Comparison of ENCODE assay signal across 9 cellular contexts in genomic region chr16:69859105-69859969, GRCh38.
DNase-seq lines count a peak whose midpoint lies in the region; ATAC-seq and TF ChIP-seq lines count a peak whose summit lies in the region.
"Had no signal": no experiment of that assay in that cellular context is flagged by ENCODE, and none has a peak within 500 bp of the region (broad histone marks: within the 10 kb centered on the region; RNA-seq: fewer than 3 reads in every experiment).

No MANE protein-coding gene starts in this region.

- peak; percentile 47 for DNase-seq in NCI-H460 (ENCODE audit: extremely low read depth, low read depth)
- DNase-seq in foreskin keratinocyte: no peak
- DNase-seq in progenitor cell of endocrine pancreas (ENCODE audit: low spot score, unreplicated experiment): no peak
- no peak for DNase-seq in CD14-positive monocyte (ENCODE audit: low spot score)
- no peak for DNase-seq in activated gamma-delta T cell treated with Interleukin-2 at 50 U/mL for 16 hours
- DNase-seq: Kasumi-1 had no signal

- H3K36me3 Mint-ChIP-seq in progenitor cell of endocrine pancreas (ENCODE audit: insufficient read depth): peaks cover 5% of the 10 kb centered on the region
- H3K36me3 Mint-ChIP-seq in CD14-positive monocyte: peaks cover 43 to 77% of the 10 kb centered on the region in 2 donors

- ATAC-seq in foreskin keratinocyte (peak; percentile 43), GM18520 (IDR thresholded peaks at IDR 0.05; ENCODE audit: unreplicated experiment) (no peak), HG03432 (IDR thresholded peaks at IDR 0.05; ENCODE audit: unreplicated experiment) (no peak)

- H3K4me3 Mint-ChIP-seq in progenitor cell of endocrine pancreas (ENCODE audit: low read depth) (no peak overlapping the region), CD14-positive monocyte (no peak overlapping the region)

- H3K27me3 Mint-ChIP-seq in progenitor cell of endocrine pancreas (no peaks in the 10 kb centered on the region), CD14-positive monocyte (ENCODE audit: low read depth in 3 of 3) (peaks cover 0 to 1% (median 0%) of the 10 kb centered on the region in 3 donors)

- H3K4me1 Mint-ChIP-seq in progenitor cell of endocrine pancreas (ENCODE audit: low read depth): peaks cover 11% of the 10 kb centered on the region
- H3K4me1 Mint-ChIP-seq in CD14-positive monocyte: peaks cover 7% of the 10 kb centered on the region

- intact Hi-C loops in CD14-positive monocyte (cut with micrococcal nuclease): no loop called here

- no peaks in the 10 kb centered on the region for H3K27me3 ChIP-seq in foreskin keratinocyte

- peak; percentile 24 for TF ChIP-seq CTCF in GM12873 (IDR thresholded peaks at IDR 0.05; ENCODE audit: insufficient read depth, low read depth, low read length, missing control alignments)
- TF ChIP-seq CTCF in foreskin keratinocyte (conservative IDR thresholded peaks at IDR 0.05): peak; percentile 50
- TF ChIP-seq CTCF in progenitor cell of endocrine pancreas (IDR thresholded peaks at IDR 0.05; ENCODE audit: unreplicated experiment): peak; percentile 20
- TF ChIP-seq CTCF in CD14-positive monocyte (IDR thresholded peaks at IDR 0.05): no peak

- H3K27ac Mint-ChIP-seq in progenitor cell of endocrine pancreas (peak overlapping the region; percentile 78), CD14-positive monocyte (no peak overlapping the region)

- no peak overlapping the region for H3K27ac ChIP-seq in foreskin keratinocyte

- H3K4me1 ChIP-seq in foreskin keratinocyte: no peaks in the 10 kb centered on the region

- H3K9me3 Mint-ChIP-seq in progenitor cell of endocrine pancreas (ENCODE audit: low read depth): no peaks in the 10 kb centered on the region
- H3K9me3 Mint-ChIP-seq in CD14-positive monocyte: no peaks in the 10 kb centered on the region
